ENCODE assay signal across 24 cellular contexts in the genomic region with DNA sequence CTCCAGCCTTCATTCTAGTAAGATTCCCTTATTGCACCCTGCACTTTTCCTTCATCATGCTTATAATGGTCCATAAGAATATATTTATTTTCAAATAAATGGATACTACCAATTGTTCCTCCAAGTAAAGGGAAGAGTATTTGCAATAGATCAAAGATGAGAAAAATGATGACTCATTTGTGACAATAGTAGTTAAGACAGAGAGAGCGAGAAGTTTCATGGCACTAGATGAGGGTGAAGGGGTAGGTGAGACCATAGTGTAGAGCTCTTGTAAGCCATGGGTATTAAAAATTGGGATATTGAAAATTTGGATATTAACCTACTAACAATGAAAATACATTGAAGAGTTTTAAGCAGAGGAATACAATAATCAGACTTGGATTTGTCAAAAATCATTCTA.
"Had no signal": no experiment of that assay in that cellular context is flagged by ENCODE, and none has a peak within 500 bp of the region (broad histone marks: within the 10 kb centered on the region; RNA-seq: fewer than 3 reads in every experiment).

No MANE protein-coding gene starts in this region.

- H3K4me3 ChIP-seq: coronary artery, dorsolateral prefrontal cortex, esophagus squamous epithelium, gastrocnemius medialis, heart right ventricle, left lung, lower lobe of right lung, mucosa of descending colon had no signal

- H3K27ac ChIP-seq: coronary artery, dorsolateral prefrontal cortex, epithelial cell of prostate, esophagus squamous epithelium, gastrocnemius medialis, heart right ventricle, left lung, lower lobe of right lung had no signal

- H3K36me3 Mint-ChIP-seq: mesothelial cell of epicardium had no signal

- DNase-seq: dermis blood vessel endothelial cell; dorsolateral prefrontal cortex; effector CD4-positive, alpha-beta T cell; effector memory CD4-positive, alpha-beta T cell; erythroblast; esophagus squamous epithelium; foreskin fibroblast; foreskin melanocyte; gastrocnemius medialis; glutamatergic neuron; head of caudate nucleus; heart right ventricle; hippocampal formation; left cardiac atrium; left lung; left ventricle myocardium superior; lower lobe of right lung; mesenchymal stem cell; mucosa of descending colon; naive B cell had no signal

- H3K4me1 Mint-ChIP-seq: naive B cell had no signal

- H3K36me3 ChIP-seq: esophagus squamous epithelium, gastrocnemius medialis, heart right ventricle, left lung, lower lobe of right lung had no signal

- ATAC-seq: esophagus mucosa, gastrocnemius medialis, heart right ventricle, left cardiac atrium, left lung, left ventricle myocardium superior, lower lobe of right lung, mucosa of descending colon had no signal

- H3K27me3 ChIP-seq: dorsolateral prefrontal cortex, esophagus squamous epithelium, gastrocnemius medialis, heart right ventricle, left lung had no signal

- H3K4me3 Mint-ChIP-seq: mesothelial cell of epicardium, naive B cell had no signal

- H3K4me1 ChIP-seq: left lung, lower lobe of right lung had no signal

- H3K27ac Mint-ChIP-seq: mesothelial cell of epicardium, naive B cell had no signal

- H3K9me3 ChIP-seq: esophagus squamous epithelium, gastrocnemius medialis, lower lobe of right lung, mucosa of descending colon had no signal
